1 cellular context compared by ENCODE assay signal in genomic region chr3:8658326-8659212, GRCh38.
TF ChIP-seq lines count a peak whose summit lies in the region.

No MANE protein-coding gene starts in this region.

TF ChIP-seq in IMR-90, 13 proteins besides CTCF, POLR2A, EP300 and RAD21 (continued from another document):
- TF ChIP-seq CHD1 (IDR thresholded peaks at IDR 0.05; ENCODE audit: low read depth, low read length) (no peak), SMC3 (IDR thresholded peaks at IDR 0.05; ENCODE audit: low read depth, low read length) (no peak), RFX5 (IDR thresholded peaks at IDR 0.05; ENCODE audit: low read depth, low read length) (no peak), CEBPB (IDR thresholded peaks at IDR 0.05; ENCODE audit: low read depth, low read length) (no peak), BHLHE40 (IDR thresholded peaks at IDR 0.05; ENCODE audit: low read depth, low read length) (no peak)
